ENCODE assay signal across 33 cellular contexts in genomic region chr13:98686281-98686680, GRCh38.
"Had no signal": no experiment of that assay in that cellular context is flagged by ENCODE, and none has a peak within 500 bp of the region (broad histone marks: within the 10 kb centered on the region; RNA-seq: fewer than 3 reads in every experiment).

No MANE protein-coding gene starts in this region.

- H3K27ac Mint-ChIP-seq: activated B cell treated with CpG ODN at 0.5 μM for 24 hours; activated CD4-positive, alpha-beta memory T cell treated with anti-CD3 and anti-CD28 coated beads, Interleukin-2, amount 10 ng/mL, durations not matched to agents 7 days and 5 days; activated CD8-positive, alpha-beta memory T cell treated with anti-CD3 and anti-CD28 coated beads, Interleukin-2, amount 10 ng/mL, durations not matched to agents 7 days and 5 days; activated naive CD8-positive, alpha-beta T cell treated with anti-CD3 and anti-CD28 coated beads for 36 hours had no signal

- H3K27me3 ChIP-seq: brain microvascular endothelial cell, Peyer's patch had no signal

- H3K36me3 ChIP-seq: brain microvascular endothelial cell had no signal

- H3K9me3 ChIP-seq: Peyer's patch had no signal

- H3K4me1 ChIP-seq: Peyer's patch had no signal

- ATAC-seq: activated CD8-positive, alpha-beta memory T cell treated with anti-CD3 and anti-CD28 coated beads, Interleukin-2, amount 10 ng/mL, durations not matched to agents 7 days and 5 days; PC-3 had no signal

- H3K4me3 Mint-ChIP-seq: activated B cell treated with CpG ODN at 0.5 μM for 24 hours; activated CD4-positive, alpha-beta memory T cell treated with anti-CD3 and anti-CD28 coated beads, Interleukin-2, amount 10 ng/mL, durations not matched to agents 7 days and 5 days; activated CD8-positive, alpha-beta memory T cell treated with anti-CD3 and anti-CD28 coated beads, Interleukin-2, amount 10 ng/mL, durations not matched to agents 7 days and 5 days; activated naive CD8-positive, alpha-beta T cell treated with anti-CD3 and anti-CD28 coated beads for 36 hours; central memory CD8-positive, alpha-beta T cell had no signal

- H3K27me3 Mint-ChIP-seq: activated B cell treated with CpG ODN at 0.5 μM for 24 hours had no signal

- H3K4me2 ChIP-seq: KMS-11 had no signal

- H3K9ac ChIP-seq: KMS-11 had no signal

- H3K9me3 Mint-ChIP-seq: activated B cell treated with CpG ODN at 0.5 μM for 24 hours; activated CD4-positive, alpha-beta memory T cell treated with anti-CD3 and anti-CD28 coated beads, Interleukin-2, amount 10 ng/mL, durations not matched to agents 7 days and 5 days; activated naive CD8-positive, alpha-beta T cell treated with anti-CD3 and anti-CD28 coated beads for 36 hours; central memory CD8-positive, alpha-beta T cell had no signal

- H3K4me3 ChIP-seq: Peyer's patch had no signal

- H3K36me3 Mint-ChIP-seq: activated CD8-positive, alpha-beta memory T cell treated with anti-CD3 and anti-CD28 coated beads, Interleukin-2, amount 10 ng/mL, durations not matched to agents 7 days and 5 days; activated naive CD8-positive, alpha-beta T cell treated with anti-CD3 and anti-CD28 coated beads for 36 hours had no signal

- DNase-seq: activated B cell treated with CpG ODN at 0.5 μM for 24 hours; activated CD4-positive, alpha-beta memory T cell treated with anti-CD3 and anti-CD28 coated beads, Interleukin-2, amount 10 ng/mL, durations not matched to agents 7 days and 5 days; activated CD4-positive, alpha-beta T cell treated with anti-CD3 and anti-CD28 coated beads for 4 hours; activated CD4-positive, alpha-beta T cell treated with anti-CD3 and anti-CD28 coated beads, Interleukin-2, amount 50 U/mL, for 1 hour; activated CD4-positive, CD25-positive, alpha-beta regulatory T cell treated with anti-CD3 and anti-CD28 coated beads, Interleukin-2, amount 50 U/mL, for 72 hours; activated CD8-positive, alpha-beta memory T cell treated with anti-CD3 and anti-CD28 coated beads for 24 hours; activated CD8-positive, alpha-beta memory T cell treated with anti-CD3 and anti-CD28 coated beads, Interleukin-2, amount 10 ng/mL, durations not matched to agents 7 days and 5 days; activated CD8-positive, alpha-beta memory T cell treated with anti-CD3 and anti-CD28 coated beads, Interleukin-2, amount 50 U/mL, for 48 hours; activated effector memory CD4-positive, alpha-beta T cell treated with Interleukin-2 at 50 U/mL for 16 hours; activated naive CD4-positive, alpha-beta T cell treated with anti-CD3 and anti-CD28 coated beads, Interleukin-2, amount 50 U/mL, for 16 hours; activated naive CD8-positive, alpha-beta T cell treated with anti-CD3 and anti-CD28 coated beads for 36 hours; activated T-cell treated with anti-CD3 and anti-CD28 coated beads, Interleukin-2, amount 50 U/mL, for 48 hours; amniotic stem cell; aorta; brain microvascular endothelial cell; NCI-H1092 treated with DMSO at 0.1 percent for 48 hours; NCI-H146; NCI-H2029 treated with DMSO at 0.1 percent for 48 hours; NCI-H2107; NCI-H510A; NCI-H526; NCI-H748 treated with DMSO at 0.1 percent for 48 hours; NK-92 treated with Interleukin-12 subunit alpha and Interleukin-12 subunit beta, amount 100 ng/mL, for 24 hours; PC-3; Peyer's patch; Right ventricle myocardium superior; SW 1271; T-helper 1 cell; T-helper 2 cell; T-helper 9 cell had no signal

- H3K4me1 Mint-ChIP-seq: activated B cell treated with CpG ODN at 0.5 μM for 24 hours; activated CD4-positive, alpha-beta memory T cell treated with anti-CD3 and anti-CD28 coated beads, Interleukin-2, amount 10 ng/mL, durations not matched to agents 7 days and 5 days; activated CD8-positive, alpha-beta memory T cell treated with anti-CD3 and anti-CD28 coated beads, Interleukin-2, amount 10 ng/mL, durations not matched to agents 7 days and 5 days; activated naive CD8-positive, alpha-beta T cell treated with anti-CD3 and anti-CD28 coated beads for 36 hours; central memory CD8-positive, alpha-beta T cell had no signal

- H3K27ac ChIP-seq: brain microvascular endothelial cell, KMS-11, Peyer's patch, VCaP had no signal
